In genomic region chr22:50505776-50506610, GRCh38 we compare ENCODE assay signal across 6 cellular contexts. TPM values are rescaled to one million over a fixed set of nuclear protein-coding genes. Genes with fewer than 3 reads are reported as not detected.
A peak's percentile ranks its signal among the peaks of the same experiment; 100 is the strongest.
DNase-seq lines count a peak whose midpoint lies in the region; ATAC-seq lines count a peak whose summit lies in the region.

No MANE protein-coding gene starts in this region.

- ATAC-seq in GM21529 (IDR thresholded peaks at IDR 0.05; ENCODE audit: unreplicated experiment) (no peak), sciatic nerve (no peak)

- H3K36me3 ChIP-seq in HAP-1 (replicated peaks) (peaks cover 38% of the 10 kb centered on the region), neuron (ENCODE audit: insufficient read depth, low read length) (peaks cover 36% of the 10 kb centered on the region)

- H2AFZ ChIP-seq in neuron (ENCODE audit: low read depth, low read length), result no peak overlapping the region

- H3K4me3 ChIP-seq in HAP-1, result peak overlapping the region; percentile 99
- H3K4me3 ChIP-seq in neuron (ENCODE audit: low read length), result peak overlapping the region; percentile 98

- in situ Hi-C loops in HAP-1 (cut with MboI; ENCODE audit: low sequenced_read_pairs), result no loop called here

- intact Hi-C loops in sciatic nerve (cut with DNase I), result loop anchor here (10.0 kb wide), 1 partner anchor 261 kb away; the partner anchor contains the start of gene TUBGCP6

- H3K36me3 Mint-ChIP-seq in activated naive CD8-positive, alpha-beta T cell treated with anti-CD3 and anti-CD28 coated beads for 36 hours, result peaks cover 7% of the 10 kb centered on the region

- H3K9me3 Mint-ChIP-seq in activated naive CD8-positive, alpha-beta T cell treated with anti-CD3 and anti-CD28 coated beads for 36 hours, result no peaks in the 10 kb centered on the region

- H3K27ac Mint-ChIP-seq in activated naive CD8-positive, alpha-beta T cell treated with anti-CD3 and anti-CD28 coated beads for 36 hours, result no peak overlapping the region

- no peak for DNase-seq in HAP-1 (ENCODE audit: low spot score in 2 of 2)
- no peak for DNase-seq in activated naive CD8-positive, alpha-beta T cell treated with anti-CD3 and anti-CD28 coated beads for 36 hours
- no peak for DNase-seq in sciatic nerve (ENCODE audit: low spot score)
- DNase-seq in activated naive CD4-positive, alpha-beta T cell treated with Interleukin-2 at 50 U/mL for 16 hours, result no peak

- H3K4me1 ChIP-seq in HAP-1 (peaks cover 8% of the 10 kb centered on the region), neuron (ENCODE audit: insufficient read depth, low read length) (peaks cover 21% of the 10 kb centered on the region)

- H3K9me3 ChIP-seq in HAP-1 (no peaks in the 10 kb centered on the region), neuron (ENCODE audit: low read length) (no peaks in the 10 kb centered on the region)

- H3K27me3 Mint-ChIP-seq in activated naive CD8-positive, alpha-beta T cell treated with anti-CD3 and anti-CD28 coated beads for 36 hours, result no peaks in the 10 kb centered on the region

- H3K27me3 ChIP-seq in HAP-1 (ENCODE audit: low read depth) (no peaks in the 10 kb centered on the region), neuron (ENCODE audit: insufficient read depth, low read length) (no peaks in the 10 kb centered on the region)

- peaks cover 7% of the 10 kb centered on the region for H3K4me1 Mint-ChIP-seq in activated naive CD8-positive, alpha-beta T cell treated with anti-CD3 and anti-CD28 coated beads for 36 hours

- H3K4me3 Mint-ChIP-seq in activated naive CD8-positive, alpha-beta T cell treated with anti-CD3 and anti-CD28 coated beads for 36 hours, result peak overlapping the region; percentile 97

RNA-seq across cellular contexts. Expression of gene LMF2, which starts 1.5 kb away (rescaled TPM):
- 10 to 100 TPM; 59.3 to 62.6 TPM for total RNA-seq in activated naive CD8-positive, alpha-beta T cell treated with anti-CD3 and anti-CD28 coated beads for 36 hours
- total RNA-seq in sciatic nerve, result 48.4 TPM

RNA-seq across cellular contexts. Expression of gene NCAPH2, which starts 2.0 kb away (rescaled TPM):
- 100 to 1,000 TPM; 143 to 152 TPM for total RNA-seq in activated naive CD8-positive, alpha-beta T cell treated with anti-CD3 and anti-CD28 coated beads for 36 hours
- 39.8 TPM for total RNA-seq in sciatic nerve

RNA-seq across cellular contexts. Expression of gene MIOX, which starts 19.3 kb away (rescaled TPM):
- total RNA-seq in activated naive CD8-positive, alpha-beta T cell treated with anti-CD3 and anti-CD28 coated beads for 36 hours, result under 1 TPM in 1 of 2 experiments, not detected in 1; 0.29 TPM
- total RNA-seq in sciatic nerve, result not detected

RNA-seq across cellular contexts. Expression of gene SCO2, which starts 19.4 kb away (rescaled TPM):
- total RNA-seq in activated naive CD8-positive, alpha-beta T cell treated with anti-CD3 and anti-CD28 coated beads for 36 hours, result 1 to 10 TPM; 5.0 to 6.0 TPM
- total RNA-seq in sciatic nerve, result 1.9 TPM

RNA-seq across cellular contexts. Expression of gene TYMP, which starts 23.8 kb away (rescaled TPM):
- total RNA-seq in activated naive CD8-positive, alpha-beta T cell treated with anti-CD3 and anti-CD28 coated beads for 36 hours, result 10 to 100 TPM; 75.7 to 76.8 TPM
- total RNA-seq in sciatic nerve, result 44.5 TPM
